In the genomic region with DNA sequence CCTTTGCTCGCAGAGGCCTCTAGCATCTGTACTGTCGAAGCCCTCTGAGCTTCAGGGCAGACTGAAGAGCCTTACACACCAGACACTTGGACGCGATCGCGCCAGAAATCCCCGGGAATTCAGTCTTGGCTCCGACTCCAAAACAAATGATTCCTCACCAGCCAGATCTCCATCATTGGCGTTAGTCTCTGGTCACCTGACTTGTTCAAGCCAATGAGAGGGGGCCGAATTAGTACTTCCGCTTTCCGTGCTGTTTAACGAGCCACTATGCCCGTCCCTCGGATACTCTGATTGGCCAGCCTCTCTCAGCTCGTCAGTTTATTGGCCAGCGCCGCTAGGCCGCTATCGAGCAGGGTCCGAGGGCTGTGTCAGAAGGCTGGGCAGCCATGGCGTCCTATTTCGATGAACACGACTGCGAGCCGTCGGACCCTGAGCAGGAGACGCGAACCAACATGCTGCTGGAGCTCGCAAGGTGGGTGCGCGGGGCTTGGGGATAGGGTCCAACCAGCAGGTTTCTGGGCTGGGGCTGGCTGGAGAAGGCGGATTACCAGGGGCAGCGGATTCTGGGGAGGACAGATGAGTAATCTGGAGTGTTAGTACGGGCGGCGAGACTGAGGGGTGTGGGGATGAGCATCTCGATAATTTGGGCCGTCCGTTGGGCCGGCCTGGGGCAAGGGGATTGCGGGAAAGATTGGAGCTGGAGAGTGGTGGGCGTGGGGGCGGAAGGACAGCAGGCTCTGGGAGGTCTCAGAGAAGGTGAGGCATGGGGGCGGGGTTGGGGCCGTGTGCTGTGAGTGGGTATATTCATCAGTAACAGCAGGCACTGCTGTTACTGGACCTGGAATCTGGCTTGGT, we compare ENCODE assay signal across 8 cellular contexts. TPM values are rescaled to one million over a fixed set of nuclear protein-coding genes. Genes with fewer than 3 reads are reported as not detected.
DNase-seq lines count a peak whose midpoint lies in the region; ATAC-seq and TF ChIP-seq lines count a peak whose summit lies in the region.

A gene with protein sequence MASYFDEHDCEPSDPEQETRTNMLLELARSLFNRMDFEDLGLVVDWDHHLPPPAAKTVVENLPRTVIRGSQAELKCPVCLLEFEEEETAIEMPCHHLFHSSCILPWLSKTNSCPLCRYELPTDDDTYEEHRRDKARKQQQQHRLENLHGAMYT (plus strand): TSS at position 368 of the 855 bp plus-strand sequence. CDS start 19 bp downstream, at position 387.

- peak; percentile 98 for ATAC-seq in GM18870 (IDR thresholded peaks at IDR 0.05; ENCODE audit: unreplicated experiment)
- ATAC-seq in HG03135 (IDR thresholded peaks at IDR 0.05; ENCODE audit: unreplicated experiment): peak; percentile 98

- DNase-seq in NCI-H2196 treated with DMSO at 0.1 percent for 48 hours (lab: John Stamatoyannopoulos, UW; ENCODE audit: unreplicated experiment): peak; percentile 84
- DNase-seq in breast epithelium (ENCODE audit: low spot score in 2 of 2): peak; percentile 93 to 98

- TF ChIP-seq CTCF in VCaP (conservative IDR thresholded peaks at IDR 0.05) (no peak), breast epithelium (IDR thresholded peaks at IDR 0.05) (no peak)

- H3K9me3 ChIP-seq in breast epithelium (no peaks in the 10 kb centered on the region), iPS-18c (ENCODE audit: control insufficient read depth, insufficient read depth, low read length) (no peaks in the 10 kb centered on the region), skeletal muscle tissue (ENCODE audit: control insufficient read depth in 3 of 3, low read length in 3 of 3) (no peaks in the 10 kb centered on the region)

- H3K36me3 ChIP-seq in ACC112 (ENCODE audit: insufficient read depth, low read length): no peaks in the 10 kb centered on the region
- no peaks in the 10 kb centered on the region for H3K36me3 ChIP-seq in breast epithelium
- H3K36me3 ChIP-seq in skeletal muscle tissue (ENCODE audit: control insufficient read depth in 3 of 3, insufficient read depth in 3 of 3, low read length in 3 of 3): peaks cover 38 to 43% (median 38%) of the 10 kb centered on the region in 3 donors

- peaks cover 32% of the 10 kb centered on the region for H3K79me2 ChIP-seq in ACC112 (ENCODE audit: control insufficient read depth, insufficient read depth, low read length, unreplicated experiment)

- H3K4me1 ChIP-seq in ACC112 (ENCODE audit: control insufficient read depth, insufficient read depth, low read length, unreplicated experiment) (peaks cover 25% of the 10 kb centered on the region), breast epithelium (peaks cover 12 to 36% of the 10 kb centered on the region in 2 donors), skeletal muscle tissue (ENCODE audit: control insufficient read depth in 3 of 3, insufficient read depth in 3 of 3, low read length in 3 of 3) (peaks cover 48 to 65% (median 55%) of the 10 kb centered on the region in 3 donors)

- H3K9ac ChIP-seq in skeletal muscle tissue (ENCODE audit: low read depth in 1 of 3, low read length in 3 of 3): peak within 1 kb of the TSS; percentile 97 to 99 (median 97)

- H3K27me3 ChIP-seq in ACC112 (ENCODE audit: insufficient read depth, low read length) (no peaks in the 10 kb centered on the region), breast epithelium (no peaks in the 10 kb centered on the region), skeletal muscle tissue (ENCODE audit: control insufficient read depth in 3 of 3, insufficient read depth in 3 of 3, low read length in 3 of 3) (no peaks in the 10 kb centered on the region)

- H2AFZ ChIP-seq in ACC112 (ENCODE audit: low read length, unreplicated experiment): peak within 1 kb of the TSS; percentile 80

- H3K27ac ChIP-seq in ACC112 (ENCODE audit: low read depth, low read length) (peak within 1 kb of the TSS; percentile 81), VCaP (peak within 1 kb of the TSS; percentile 83), breast epithelium (peak within 1 kb of the TSS; percentile 90 to 93), skeletal muscle tissue (ENCODE audit: low read depth, low read length) (peak within 1 kb of the TSS; percentile 87)

- H3K4me3 ChIP-seq in ACC112 (ENCODE audit: low read depth, low read length) (peak within 1 kb of the TSS; percentile 98), breast epithelium (peak within 1 kb of the TSS; percentile 60 to 99 (median 86)), iPS-18c (ENCODE audit: insufficient read depth, low read depth, low read length) (peak within 1 kb of the TSS; percentile 99), skeletal muscle tissue (ENCODE audit: low read length in 3 of 3) (peak within 1 kb of the TSS; percentile 83 to 99 (median 86))

- intact Hi-C loops in breast epithelium (cut with DNase I; ENCODE audit: low total_unique reads): no loop called here

- TF ChIP-seq POLR2A in breast epithelium (IDR thresholded peaks at IDR 0.05): peak; percentile 89

RNA-seq across cellular contexts. Expression of the gene that starts here (rescaled TPM):
- total RNA-seq in breast epithelium (100 to 1,000 TPM; 131 to 243 (median 161) TPM), skeletal muscle tissue (74.1 TPM)

Comparison
In these comparisons a context has a peak if more than half of its experiments do, and no peak if none do; other contexts are left out.
1. Peak in every context shown above with its lines: DNase-seq, ATAC-seq, H3K4me3 ChIP-seq and H3K27ac ChIP-seq.